ENCODE assay signal across 24 cellular contexts in the genomic region with DNA sequence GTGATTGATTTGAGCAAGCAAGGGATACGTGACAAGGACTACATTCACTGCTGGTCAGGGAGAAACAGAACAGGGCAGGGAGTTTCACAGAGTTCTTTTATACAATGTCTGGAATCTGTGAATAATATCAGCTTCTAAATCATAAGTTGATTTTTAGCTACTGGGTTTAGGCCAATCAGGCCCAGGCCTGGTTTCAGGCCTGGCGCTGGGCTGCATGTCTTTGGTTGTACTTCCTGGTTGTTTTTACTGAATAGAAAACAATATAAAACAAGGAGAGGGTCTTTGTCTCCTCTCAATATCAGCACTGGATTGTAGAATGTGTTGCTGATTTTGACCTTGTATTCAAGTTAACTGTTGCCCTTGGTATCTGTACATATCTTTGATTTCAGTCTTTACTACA. TPM values are rescaled to one million over a fixed set of nuclear protein-coding genes. Genes with fewer than 3 reads are reported as not detected.
"Had no signal": no experiment of that assay in that cellular context is flagged by ENCODE, and none has a peak within 500 bp of the region (broad histone marks: within the 10 kb centered on the region; RNA-seq: fewer than 3 reads in every experiment).

No MANE protein-coding gene starts in this region.

- H3K36me3 ChIP-seq: SJCRH30 had no signal

- H3K27me3 ChIP-seq: SJCRH30 had no signal

- DNase-seq: IMR-90, Kasumi-1, KG1, MM.1S, NCI-H1092 treated with DMSO at 0.1 percent for 48 hours, NCI-H1436, NCI-H187, NCI-H2029, NCI-H2081 treated with DMSO at 0.1 percent for 48 hours, NCI-H2171, NCI-H226, NCI-H446, NCI-H510A, NCI-H524 treated with DMSO at 0.1 percent for 48 hours, NCI-H69, NCI-H774, SHP77, SJCRH30 had no signal

- H3K9me3 ChIP-seq: SJCRH30 had no signal

- H3K4me3 ChIP-seq: SJCRH30 had no signal

- H3K4me1 ChIP-seq: SJCRH30 had no signal

- H3K27ac ChIP-seq: RWPE1, SJCRH30 had no signal

- ATAC-seq: HepG2, Panc1, SK-N-SH treated with all-trans-retinoic acid at 6 μM for 48 hours had no signal

RNA-seq across cellular contexts. Expression of a gene that starts 0.9 kb away (rescaled TPM):
- total RNA-seq: HepG2, HT1080, IMR-90, M059J, SJCRH30 had no signal
- polyA plus RNA-seq: HepG2, IMR-90 had no signal

RNA-seq across cellular contexts. Expression of a gene that starts 39.2 kb away (rescaled TPM):
- total RNA-seq: HepG2, HT1080, IMR-90, M059J, SJCRH30 had no signal
- polyA plus RNA-seq: HepG2, IMR-90 had no signal

RNA-seq across cellular contexts. Expression of a gene that starts 45.0 kb away (rescaled TPM):
- total RNA-seq: M059J had no signal
